ENCODE assay signal across 20 cellular contexts in the genomic region with DNA sequence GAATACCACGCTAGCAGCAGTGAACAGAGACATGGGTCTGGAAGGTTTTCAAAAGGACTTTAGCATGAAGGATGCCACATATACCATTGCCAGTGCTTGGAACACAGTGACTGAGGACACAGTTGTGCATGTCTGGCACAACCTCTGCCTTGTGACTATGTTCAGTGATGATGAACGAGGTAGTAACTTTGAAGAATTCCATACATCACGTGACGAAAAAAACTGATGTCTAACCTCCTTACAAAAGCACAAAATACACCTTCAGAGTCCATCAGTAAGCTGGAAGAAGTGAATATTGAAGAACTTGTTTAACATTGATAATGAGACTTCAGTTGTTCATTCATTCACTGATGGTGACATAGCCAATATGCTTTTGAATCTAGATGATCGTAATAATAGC.
DNase-seq lines count a peak whose midpoint lies in the region; ATAC-seq, FAIRE-seq and TF ChIP-seq lines count a peak whose summit lies in the region.
"Had no signal": no experiment of that assay in that cellular context is flagged by ENCODE, and none has a peak within 500 bp of the region (broad histone marks: within the 10 kb centered on the region; RNA-seq: fewer than 3 reads in every experiment).

No MANE protein-coding gene starts in this region.

- H2BK120ac ChIP-seq in trophoblast cell (ENCODE audit: insufficient read depth, low read length, poor library complexity): no peak overlapping the region

- no peak overlapping the region for H2AK5ac ChIP-seq in trophoblast cell (ENCODE audit: low read length)

- POLR2A ChIA-PET in A549 (lab: Yijun Ruan, JAX) (no interaction called here), K562 (lab: Yijun Ruan, JAX) (no interaction called here)

- 1% methylated on average over 5 of the region's 5 CpGs for WGBS in A549 (ENCODE audit: missing lambda C conversion rate)
- WGBS in K562 (ENCODE audit: insufficient coverage, low coverage, missing lambda C conversion rate): under 1% methylated on average over 5 of the region's 5 CpGs
- WGBS in trophoblast cell (ENCODE audit: extremely low coverage, insufficient coverage, insufficient read length): no CpG with 5 or more reads among the region's 5 CpGs

- H4K91ac ChIP-seq in trophoblast cell (ENCODE audit: low read depth, low read length): no peak overlapping the region

- CTCF ChIA-PET in A549 (lab: Yijun Ruan, JAX) (no interaction called here), K562 (lab: Yijun Ruan, JAX; ENCODE audit: low intra/inter-chr PET ratio) (no interaction called here)

- no peak overlapping the region for H4K12ac ChIP-seq in trophoblast cell (ENCODE audit: low read depth, low read length)

- ATAC-seq in A549 (no peak), K562 (no peak)
- ATAC-seq: CD8-positive, alpha-beta T cell had no signal

- no peaks in the 10 kb centered on the region for H3K36me3 ChIP-seq in K562 (ENCODE audit: control insufficient read depth, insufficient read depth, low read length)
- H3K36me3 ChIP-seq in trophoblast cell (ENCODE audit: control insufficient read depth in 1 of 2, insufficient read depth in 2 of 2, low read length in 2 of 2): no peaks in the 10 kb centered on the region
- H3K36me3 ChIP-seq in ascending aorta: no peaks in the 10 kb centered on the region
- H3K36me3 ChIP-seq in MM.1S (replicated peaks; ENCODE audit: insufficient read depth, low read length): no peaks in the 10 kb centered on the region
- H3K36me3 ChIP-seq: BLaER1 treated with 17β-estradiol and CSF1 and Interleukin-3, amounts not matched to agents 10 nM and 100 nM had no signal

- H3K4me2 ChIP-seq in A549 (no peak overlapping the region), K562 (ENCODE audit: insufficient read depth, low read length) (no peak overlapping the region), trophoblast cell (ENCODE audit: low read length) (no peak overlapping the region), MM.1S (ENCODE audit: low read depth, low read length) (no peak overlapping the region)
- H3K4me2 ChIP-seq: BLaER1 treated with 17β-estradiol and CSF1 and Interleukin-3, amounts not matched to agents 10 nM and 100 nM had no signal

- in situ Hi-C loops in K562 (cut with MboI): no loop called here

- H4K20me1 ChIP-seq in K562 (replicated peaks; ENCODE audit: control insufficient read depth, insufficient read depth, low read length): no peaks in the 10 kb centered on the region
- H4K20me1 ChIP-seq in MM.1S (ENCODE audit: insufficient read depth, low read length): no peaks in the 10 kb centered on the region
- H4K20me1 ChIP-seq: BLaER1 treated with 17β-estradiol and CSF1 and Interleukin-3, amounts not matched to agents 10 nM and 100 nM had no signal

- H2AFZ ChIP-seq in K562 (ENCODE audit: low read depth, low read length) (no peak overlapping the region), trophoblast cell (ENCODE audit: insufficient read depth, low read length, poor library complexity) (no peak overlapping the region), MM.1S (ENCODE audit: low read length) (no peak overlapping the region)

- no peaks in the 10 kb centered on the region for H3F3A ChIP-seq in MM.1S (ENCODE audit: insufficient read depth, low read length)

- H3K4ac ChIP-seq in trophoblast cell (ENCODE audit: low read depth, low read length): no peak overlapping the region

- H3K9ac ChIP-seq in K562 (ENCODE audit: insufficient read depth in 1 of 2, low read depth in 2 of 2, low read length in 2 of 2) (no peak overlapping the region), trophoblast cell (ENCODE audit: low read length) (no peak overlapping the region), MM.1S (ENCODE audit: low read length) (no peak overlapping the region)
- H3K9ac ChIP-seq: BLaER1 treated with 17β-estradiol and CSF1 and Interleukin-3, amounts not matched to agents 10 nM and 100 nM had no signal

- no peaks in the 10 kb centered on the region for H3K9me1 ChIP-seq in K562 (ENCODE audit: control insufficient read depth, insufficient read depth, low read length)

- no peak overlapping the region for H2BK12ac ChIP-seq in trophoblast cell (ENCODE audit: low read length)

- H3K27me3 ChIP-seq in K562 (ENCODE audit: control insufficient read depth in 2 of 2, insufficient read depth in 2 of 2, low read length in 2 of 2): no peaks in the 10 kb centered on the region
- no peaks in the 10 kb centered on the region for H3K27me3 ChIP-seq in trophoblast cell (ENCODE audit: insufficient read depth, low read length)
- no peaks in the 10 kb centered on the region for H3K27me3 ChIP-seq in ascending aorta
- H3K27me3 ChIP-seq in MM.1S (replicated peaks; ENCODE audit: insufficient read depth, low read length): no peaks in the 10 kb centered on the region
- H3K27me3 ChIP-seq: BLaER1 treated with 17β-estradiol and CSF1 and Interleukin-3, amounts not matched to agents 10 nM and 100 nM had no signal

- TF ChIP-seq EP300 in A549 (IDR thresholded peaks at IDR 0.05): no peak
- TF ChIP-seq EP300 in K562 (IDR thresholded peaks at IDR 0.05; ENCODE audit: low read length): no peak

- H3K9me3 ChIP-seq in A549: no peaks in the 10 kb centered on the region
- no peaks in the 10 kb centered on the region for H3K9me3 ChIP-seq in K562 (replicated peaks; ENCODE audit: control insufficient read depth, insufficient read depth, low read depth, low read length)
- H3K9me3 ChIP-seq in trophoblast cell (ENCODE audit: insufficient read depth, low read depth, low read length): no peaks in the 10 kb centered on the region
- H3K9me3 ChIP-seq in ascending aorta: no peaks in the 10 kb centered on the region
- no peaks in the 10 kb centered on the region for H3K9me3 ChIP-seq in MM.1S (replicated peaks; ENCODE audit: insufficient read depth, low read length)
- H3K9me3 ChIP-seq: BLaER1 treated with 17β-estradiol and CSF1 and Interleukin-3, amounts not matched to agents 10 nM and 100 nM; Caco-2 had no signal

- H3K23ac ChIP-seq in trophoblast cell (ENCODE audit: low read length): peak overlapping the region; percentile 90

- FAIRE-seq in A549 (lab: Jason Lieb, UNC): no peak
- no peak for FAIRE-seq in K562 (lab: Jason Lieb, UNC)
- FAIRE-seq: A204.1, D721Med, G401.6, GM12891, GM19239 had no signal

- no peak overlapping the region for H3K14ac ChIP-seq in trophoblast cell (ENCODE audit: low read length)

- H3K4me3 ChIP-seq in A549: no peak overlapping the region
- no peak overlapping the region for H3K4me3 ChIP-seq in K562
- H3K4me3 ChIP-seq in trophoblast cell (ENCODE audit: low read depth, low read length): no peak overlapping the region
- no peak overlapping the region for H3K4me3 ChIP-seq in ascending aorta
- no peak overlapping the region for H3K4me3 ChIP-seq in MM.1S (ENCODE audit: low read length)
- H3K4me3 ChIP-seq: BLaER1 treated with 17β-estradiol and CSF1 and Interleukin-3, amounts not matched to agents 10 nM and 100 nM had no signal

- no peak for TF ChIP-seq CTCF in A549 (IDR thresholded peaks at IDR 0.05)
- no peak for TF ChIP-seq CTCF in K562 (IDR thresholded peaks at IDR 0.05 in 2 of 3, conservative IDR thresholded peaks at IDR 0.05 in 1 of 3; ENCODE audit: insufficient read depth in 2 of 3, low read depth in 1 of 3, low read length in 3 of 3)
- TF ChIP-seq CTCF in ascending aorta (IDR thresholded peaks at IDR 0.05): no peak
- no peak for TF ChIP-seq CTCF in MM.1S (IDR thresholded peaks at IDR 0.05; ENCODE audit: low read length)

- H3K4me1 ChIP-seq in A549 (no peaks in the 10 kb centered on the region), K562 (replicated peaks in 1 of 2; ENCODE audit: control insufficient read depth in 2 of 2, insufficient read depth in 2 of 2, low read length in 2 of 2) (no peaks in the 10 kb centered on the region), trophoblast cell (ENCODE audit: control insufficient read depth in 1 of 2, insufficient read depth in 2 of 2, low read length in 2 of 2) (no peaks in the 10 kb centered on the region), ascending aorta (no peaks in the 10 kb centered on the region), MM.1S (ENCODE audit: low read length) (no peaks in the 10 kb centered on the region)
- H3K4me1 ChIP-seq: BLaER1 treated with 17β-estradiol and CSF1 and Interleukin-3, amounts not matched to agents 10 nM and 100 nM; Caco-2 had no signal

- no peak for TF ChIP-seq RAD21 in A549 (conservative IDR thresholded peaks at IDR 0.05 in 1 of 2, IDR thresholded peaks at IDR 0.05 in 1 of 2)
- TF ChIP-seq RAD21 in K562 (CRISPR knock-in tag; conservative IDR thresholded peaks at IDR 0.05 in 1 of 2, IDR thresholded peaks at IDR 0.05 in 1 of 2): no peak

- no peak overlapping the region for H3K18ac ChIP-seq in trophoblast cell (ENCODE audit: low read length)

- H3K79me1 ChIP-seq in trophoblast cell (ENCODE audit: low read length): no peaks in the 10 kb centered on the region

- DNase-seq in A549 (ENCODE audit: low read depth in 1 of 2, low spot score in 1 of 2) (no peak), K562 (ENCODE audit: extremely low read depth in 1 of 4, low spot score in 3 of 4) (no peak), trophoblast cell (no peak), ascending aorta (ENCODE audit: low spot score in 2 of 2) (no peak), MM.1S (no peak)
- DNase-seq: 8988T; AML-193; Caco-2; Calu3; CD4-positive, alpha-beta T cell; CD8-positive, alpha-beta T cell; DMS79 treated with DMSO at 0.1 percent for 48 hours; GF-D8 had no signal

- H2BK5ac ChIP-seq in trophoblast cell (ENCODE audit: low read depth, low read length, poor library complexity): no peak overlapping the region

- H3K9me2 ChIP-seq in MM.1S (replicated peaks; ENCODE audit: insufficient read depth, low read length): no peaks in the 10 kb centered on the region

- TF ChIP-seq POLR2A in A549 (IDR thresholded peaks at IDR 0.05; ENCODE audit: low read length): no peak
- TF ChIP-seq POLR2A in K562 (conservative IDR thresholded peaks at IDR 0.05): no peak

- intact Hi-C loops in K562 (cut with micrococcal nuclease) (no loop called here), ascending aorta (cut with DNase I) (no loop called here)

- H4K8ac ChIP-seq in trophoblast cell (ENCODE audit: low read depth, low read length): no peak overlapping the region

- H3K79me2 ChIP-seq in K562 (ENCODE audit: control insufficient read depth, insufficient read depth, low read length) (no peaks in the 10 kb centered on the region), trophoblast cell (ENCODE audit: control insufficient read depth, insufficient read depth, low read length, poor library complexity) (no peaks in the 10 kb centered on the region), MM.1S (ENCODE audit: low read length) (no peaks in the 10 kb centered on the region)

- no TSS peak for BruUV-seq in K562 (replicated peaks; lab: Mats Ljungman, UMichigan)

- H3K27ac ChIP-seq in A549: no peak overlapping the region
- no peak overlapping the region for H3K27ac ChIP-seq in K562 (ENCODE audit: extremely low read depth, low read depth, low read length)
- no peak overlapping the region for H3K27ac ChIP-seq in trophoblast cell (ENCODE audit: low read depth, low read length)
- no peak overlapping the region for H3K27ac ChIP-seq in ascending aorta
- no peak overlapping the region for H3K27ac ChIP-seq in MM.1S (ENCODE audit: low read length)
- H3K27ac ChIP-seq: BLaER1 treated with 17β-estradiol and CSF1 and Interleukin-3, amounts not matched to agents 10 nM and 100 nM; C4-2B had no signal

TF ChIP-seq in K562, 482 proteins besides CTCF, POLR2A, EP300 and RAD21 (continues in another document):
- TF ChIP-seq ZNF143 (CRISPR knock-in tag; IDR thresholded peaks at IDR 0.05): no peak

Comparison
In these comparisons a context has a peak if more than half of its experiments do, and no peak if none do; other contexts are left out.
1. Of the 35 proteins assayed by ChIP-seq in both K562 and A549: peak only in K562: none; only in A549: USF2; in both: none; in neither: 34.